ENCODE assay signal across 11 cellular contexts in genomic region chr5:173094012-173094661, GRCh38. TPM values are rescaled to one million over a fixed set of nuclear protein-coding genes. Genes with fewer than 3 reads are reported as not detected.
DNase-seq lines count a peak whose midpoint lies in the region; ATAC-seq, FAIRE-seq and TF ChIP-seq lines count a peak whose summit lies in the region.
"Had no signal": no experiment of that assay in that cellular context is flagged by ENCODE, and none has a peak within 500 bp of the region (broad histone marks: within the 10 kb centered on the region; RNA-seq: fewer than 3 reads in every experiment).

No MANE protein-coding gene starts in this region.

- H3K4me1 ChIP-seq in skeletal muscle satellite cell (ENCODE audit: control insufficient read depth, insufficient read depth, low read length) (peaks cover 11% of the 10 kb centered on the region), kidney (ENCODE audit: control insufficient read depth in 1 of 2, insufficient read depth in 1 of 2, low read depth in 1 of 2, low read length in 2 of 2) (no peaks in the 10 kb centered on the region)

- no peak overlapping the region for H3K4me3 ChIP-seq in skeletal muscle satellite cell (ENCODE audit: low read length)
- H3K4me3 ChIP-seq in kidney (ENCODE audit: low read length in 2 of 2): no peak overlapping the region
- H3K4me3 ChIP-seq: GM12878, GM23338 had no signal

- H3K36me3 ChIP-seq in skeletal muscle satellite cell (ENCODE audit: insufficient read depth, low read length): peaks cover 11% of the 10 kb centered on the region
- peaks cover 10 to 14% of the 10 kb centered on the region in 2 donors for H3K36me3 ChIP-seq in kidney (ENCODE audit: control insufficient read depth in 1 of 2, insufficient read depth in 2 of 2, low read length in 2 of 2)

- H3K4me2 ChIP-seq in skeletal muscle satellite cell (ENCODE audit: low read length): peak overlapping the region; percentile 52
- H3K4me2 ChIP-seq: GM23338 had no signal

- H3K27ac ChIP-seq in kidney (ENCODE audit: low read depth in 2 of 2, low read length in 2 of 2): no peak overlapping the region

- no peak for FAIRE-seq in kidney (lab: Jason Lieb, UNC)
- FAIRE-seq: GM12878, RCC 7860 had no signal

- TF ChIP-seq CTCF in kidney (IDR thresholded peaks at IDR 0.05; ENCODE audit: borderline replicate concordance, extremely low read depth, insufficient read depth): no peak

- no peaks in the 10 kb centered on the region for H3K27me3 ChIP-seq in skeletal muscle satellite cell (ENCODE audit: control insufficient read depth, insufficient read depth, low read length)

- H3K9me3 ChIP-seq in skeletal muscle satellite cell (replicated peaks; ENCODE audit: low read length) (no peaks in the 10 kb centered on the region), kidney (ENCODE audit: control insufficient read depth in 1 of 2, low read length in 2 of 2) (no peaks in the 10 kb centered on the region)

- H3K9ac ChIP-seq in skeletal muscle satellite cell (ENCODE audit: low read depth, low read length) (no peak overlapping the region), kidney (ENCODE audit: low read length in 2 of 2) (no peak overlapping the region)

- intact Hi-C loops in left ventricle myocardium superior (cut with micrococcal nuclease): no loop called here
- intact Hi-C loops in kidney (cut with DNase I): no loop called here

- DNase-seq in HCEC 1CT (peak; percentile 51), amniotic epithelial cell (ENCODE audit: low read depth) (peak; percentile 90), left ventricle myocardium superior (no peak), activated gamma-delta T cell treated with Interleukin-2 at 50 U/mL for 16 hours (no peak), NCI-H1105 treated with DMSO at 0.1 percent for 48 hours (lab: John Stamatoyannopoulos, UW) (no peak), kidney (no peak)

- ATAC-seq in left ventricle myocardium superior (peak; percentile 35), GM18868 (IDR thresholded peaks at IDR 0.05; ENCODE audit: unreplicated experiment) (no peak)
- ATAC-seq: GM12878, GM23338 had no signal

RNA-seq across cellular contexts. Expression of gene CREBRF, which starts 38.0 kb away (rescaled TPM):
- total RNA-seq in left ventricle myocardium superior (28.3 TPM), kidney (49.7 TPM)
- 6.1 and 8.1 TPM in 2 replicates for total RNA-seq in skeletal muscle satellite cell (2012; rRNA removed)
- 6.1 TPM for polyA plus RNA-seq in kidney (ENCODE audit: insufficient read depth, low read depth, low replicate concordance)

RNA-seq across cellular contexts. Expression of gene BNIP1, which starts 50.2 kb away (rescaled TPM):
- total RNA-seq in left ventricle myocardium superior: 8.1 TPM
- total RNA-seq in skeletal muscle satellite cell (2012; rRNA removed): 18.3 and 18.5 TPM in 2 replicates
- 10.2 TPM for total RNA-seq in kidney
- 28.7 TPM for polyA plus RNA-seq in kidney (ENCODE audit: insufficient read depth, low read depth, low replicate concordance)

Comparison
In these comparisons a context has a peak if more than half of its experiments do, and no peak if none do; other contexts are left out.
1. DNase-seq: peak in HCEC 1CT (single experiment) and amniotic epithelial cell (single experiment); none in left ventricle myocardium superior (single experiment), activated gamma-delta T cell treated with Interleukin-2 at 50 U/mL for 16 hours (single experiment), NCI-H1105 treated with DMSO at 0.1 percent for 48 hours (single experiment) and kidney (single experiment).